10 cellular contexts compared by ENCODE assay signal in the genomic region with DNA sequence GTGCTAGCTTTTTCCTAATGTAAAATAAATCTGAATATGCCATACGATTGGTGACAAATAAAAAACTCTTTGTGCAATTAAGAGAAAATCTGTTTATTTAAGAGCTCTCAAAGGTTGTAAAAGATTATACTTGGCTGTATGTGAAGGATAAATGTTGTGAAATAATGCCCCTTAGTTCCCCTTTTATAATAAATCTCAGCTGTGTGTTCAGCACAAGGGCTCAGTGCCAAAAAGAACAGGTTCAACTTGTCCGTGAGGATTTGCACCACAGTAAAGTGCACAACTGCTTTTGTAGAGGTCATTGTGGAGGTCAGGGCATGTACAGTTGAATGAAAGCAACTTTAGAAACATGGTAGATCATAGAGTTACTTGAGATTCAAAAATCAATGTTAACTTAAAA.
DNase-seq lines count a peak whose midpoint lies in the region; ATAC-seq and TF ChIP-seq lines count a peak whose summit lies in the region.
"Had no signal": no experiment of that assay in that cellular context is flagged by ENCODE, and none has a peak within 500 bp of the region (broad histone marks: within the 10 kb centered on the region; RNA-seq: fewer than 3 reads in every experiment).

No MANE protein-coding gene starts in this region.

- no peak overlapping the region for H3K56ac ChIP-seq in mesendoderm (ENCODE audit: low read length)

- no peak overlapping the region for H2BK5ac ChIP-seq in mesendoderm (ENCODE audit: low read length)

- DNase-seq in AG10803 (ENCODE audit: low read depth) (peak; percentile 1), NCI-H1092 (lab: John Stamatoyannopoulos, UW) (peak; percentile 25), T47D (ENCODE audit: low read depth in 1 of 2, low spot score in 1 of 2) (peak; percentile 18 to 93), mucosa of descending colon (peak in 2 of 3 donors; percentile 52 to 90), mesendoderm (no peak)
- DNase-seq: SK-N-SH had no signal

- H2AK5ac ChIP-seq in mesendoderm (ENCODE audit: low read length), result no peak overlapping the region

- no peak overlapping the region for H3K18ac ChIP-seq in mesendoderm (ENCODE audit: low read length)

- H3K4me1 ChIP-seq in mucosa of descending colon (ENCODE audit: low read depth) (no peaks in the 10 kb centered on the region), mesendoderm (ENCODE audit: control insufficient read depth, low read depth, low read length) (no peaks in the 10 kb centered on the region)

- H3K9ac ChIP-seq in mesendoderm (ENCODE audit: low read length), result no peak overlapping the region
- H3K9ac ChIP-seq: SK-N-SH had no signal

- H2BK120ac ChIP-seq in mesendoderm (ENCODE audit: low read depth, low read length), result no peak overlapping the region

- H3K4ac ChIP-seq in mesendoderm (ENCODE audit: low read depth, low read length), result no peak overlapping the region

- peak; percentile 97 for ATAC-seq in mucosa of descending colon
- no peak for ATAC-seq in HG02840 (IDR thresholded peaks at IDR 0.05; ENCODE audit: low FRiP score, unreplicated experiment)
- no peak for ATAC-seq in HG03469 (IDR thresholded peaks at IDR 0.05; ENCODE audit: unreplicated experiment)
- ATAC-seq in HG02642 (IDR thresholded peaks at IDR 0.05; ENCODE audit: poor library complexity, unreplicated experiment), result no peak
- ATAC-seq: K562 had no signal

- H3K4me3 ChIP-seq in AG10803 (ENCODE audit: low read length) (no peak overlapping the region), mucosa of descending colon (no peak overlapping the region), mesendoderm (ENCODE audit: low read length) (no peak overlapping the region)
- H3K4me3 ChIP-seq: K562 had no signal

- H3K27ac ChIP-seq in mesendoderm (ENCODE audit: low read depth, low read length), result no peak overlapping the region

- no peaks in the 10 kb centered on the region for H3K36me3 ChIP-seq in mucosa of descending colon (ENCODE audit: low read depth)
- H3K36me3 ChIP-seq in mesendoderm (ENCODE audit: control insufficient read depth, insufficient read depth, low read length), result no peaks in the 10 kb centered on the region

- no peaks in the 10 kb centered on the region for H3K27me3 ChIP-seq in mesendoderm (ENCODE audit: insufficient read depth, low read length, poor library complexity)

- no peak overlapping the region for H3K23ac ChIP-seq in mesendoderm (ENCODE audit: low read length)

- H3K9me3 ChIP-seq in mucosa of descending colon, result peaks cover under 1% of the 10 kb centered on the region
- H3K9me3 ChIP-seq: SK-N-SH had no signal

- H3K79me2 ChIP-seq in mesendoderm (ENCODE audit: control insufficient read depth, insufficient read depth, low read length), result no peaks in the 10 kb centered on the region

- no peak overlapping the region for H3K4me2 ChIP-seq in mesendoderm (ENCODE audit: low read length)
- H3K4me2 ChIP-seq: SK-N-SH had no signal

- WGBS in mesendoderm (ENCODE audit: extremely low coverage, insufficient coverage, low lambda C conversion rate), result no CpG with 5 or more reads among the region's 2 CpGs

- no peak overlapping the region for H2BK15ac ChIP-seq in mesendoderm (replicated peaks; ENCODE audit: low read depth)

- in situ Hi-C loops in T47D (cut with HindIII; ENCODE audit: low pct_unique_long_range_greater_than_20kb, low sequenced_read_pairs), result no loop called here

- H3K79me1 ChIP-seq in mesendoderm (ENCODE audit: low read length), result no peaks in the 10 kb centered on the region

- H4K5ac ChIP-seq in mesendoderm (ENCODE audit: low read length), result no peak overlapping the region

- no peak overlapping the region for H4K8ac ChIP-seq in mesendoderm (ENCODE audit: low read depth, low read length)

- TF ChIP-seq CTCF in AG10803 (conservative IDR thresholded peaks at IDR 0.05; ENCODE audit: low read length), result no peak
- TF ChIP-seq CTCF in mucosa of descending colon (IDR thresholded peaks at IDR 0.05), result no peak

- intact Hi-C loops in mucosa of descending colon (cut with DNase I, micrococcal nuclease), result no loop called here
